Comparison of ENCODE assay signal across 23 cellular contexts in genomic region chr7:95598511-95598910, GRCh38. TPM values are rescaled to one million over a fixed set of nuclear protein-coding genes. Genes with fewer than 3 reads are reported as not detected.
"Had no signal": no experiment of that assay in that cellular context is flagged by ENCODE, and none has a peak within 500 bp of the region (broad histone marks: within the 10 kb centered on the region; RNA-seq: fewer than 3 reads in every experiment).

No MANE protein-coding gene starts in this region.

- H3K9me3 Mint-ChIP-seq: memory B cell had no signal

- H3K27ac Mint-ChIP-seq: activated naive CD8-positive, alpha-beta T cell treated with anti-CD3 and anti-CD28 coated beads, Interleukin-2, amount 10 ng/mL, durations not matched to agents 7 days and 5 days; memory B cell; naive thymus-derived CD8-positive, alpha-beta T cell; T-cell had no signal

- H3K4me1 ChIP-seq: foreskin keratinocyte had no signal

- FAIRE-seq: endometrium had no signal

- H3K27me3 Mint-ChIP-seq: memory B cell had no signal

- H3K27ac ChIP-seq: foreskin keratinocyte, neutrophil, right lobe of liver had no signal

- H3K36me3 Mint-ChIP-seq: activated naive CD8-positive, alpha-beta T cell treated with anti-CD3 and anti-CD28 coated beads, Interleukin-2, amount 10 ng/mL, durations not matched to agents 7 days and 5 days; T-cell had no signal

- H3K36me3 ChIP-seq: neutrophil had no signal

- H3K27me3 ChIP-seq: right lobe of liver, thyroid gland, vagina had no signal

- H3K4me3 ChIP-seq: mucosa of descending colon, right lobe of liver, thyroid gland, vagina had no signal

- DNase-seq: activated CD4-positive, alpha-beta T cell treated with anti-CD3 and anti-CD28 coated beads, Interleukin-2, amount 50 U/mL, for 1 hour; activated naive CD4-positive, alpha-beta T cell; activated naive CD8-positive, alpha-beta T cell treated with anti-CD3 and anti-CD28 coated beads, Interleukin-2, amount 10 ng/mL, durations not matched to agents 7 days and 5 days; activated T-cell treated with anti-CD3 and anti-CD28 coated beads for 4 hours; aorta; foreskin keratinocyte; head of caudate nucleus; mucosa of descending colon; naive thymus-derived CD8-positive, alpha-beta T cell; posterior cingulate gyrus; right lobe of liver; SK-N-SH; stimulated activated CD4-positive, alpha-beta T cell treated with anti-CD3 and anti-CD28 coated beads, Interleukin-1b, Interleukin-23, amount 100 ng/mL, for 48 hours; T-cell; T-helper 9 cell; thyroid gland had no signal

- ATAC-seq: activated CD4-positive, CD25-positive, alpha-beta regulatory T cell treated with anti-CD3 and anti-CD28 coated beads, Interleukin-2, amount 50 U/mL, for 24 hours; esophagus mucosa; foreskin keratinocyte; mucosa of descending colon; naive thymus-derived CD8-positive, alpha-beta T cell; right lobe of liver; T-cell had no signal

- H3K4me3 Mint-ChIP-seq: activated naive CD8-positive, alpha-beta T cell treated with anti-CD3 and anti-CD28 coated beads, Interleukin-2, amount 10 ng/mL, durations not matched to agents 7 days and 5 days; memory B cell; naive thymus-derived CD8-positive, alpha-beta T cell; T-cell had no signal

- H3K9me3 ChIP-seq: mucosa of descending colon, neutrophil, right lobe of liver, SK-N-SH, thyroid gland, vagina had no signal

RNA-seq across cellular contexts. Expression of gene PDK4, which starts 2.2 kb away (rescaled TPM):
- total RNA-seq: activated CD8-positive, alpha-beta memory T cell treated with anti-CD3 and anti-CD28 coated beads for 36 hours; foreskin keratinocyte had no signal
- polyA plus RNA-seq: foreskin keratinocyte; naive thymus-derived CD8-positive, alpha-beta T cell had no signal
